Comparison of ENCODE assay signal across 1 cellular context in genomic region chr3:187000711-187001151, GRCh38.
TF ChIP-seq lines count a peak whose summit lies in the region.

No MANE protein-coding gene starts in this region.

TF ChIP-seq in H1, 55 proteins besides CTCF, POLR2A, EP300 and RAD21 (continued from another document):
- TF ChIP-seq SRF (IDR thresholded peaks at IDR 0.05; ENCODE audit: low read depth, low read length): no peak
